In genomic region chr2:153871231-153872221, GRCh38 we compare ENCODE assay signal across 8 cellular contexts.
DNase-seq lines count a peak whose midpoint lies in the region; ATAC-seq lines count a peak whose summit lies in the region.

GALNT13 (plus strand) TSS chr2:153871922.

- ATAC-seq in HG02571 (IDR thresholded peaks at IDR 0.05; ENCODE audit: unreplicated experiment) (no peak), HG03342 (IDR thresholded peaks at IDR 0.05; ENCODE audit: unreplicated experiment) (no peak)

- no peaks in the 10 kb centered on the region for H3K9me3 ChIP-seq in adipocyte (ENCODE audit: control insufficient read depth, low read length)
- H3K9me3 ChIP-seq in subcutaneous abdominal adipose tissue (ENCODE audit: control insufficient read depth in 5 of 5, low read length in 5 of 5), result no peaks in the 10 kb centered on the region

- H3K36me3 ChIP-seq in adipocyte (ENCODE audit: control insufficient read depth, insufficient read depth, low read length, severe bottlenecking) (no peaks in the 10 kb centered on the region), subcutaneous abdominal adipose tissue (ENCODE audit: control insufficient read depth in 5 of 5, insufficient read depth in 5 of 5, low read length in 5 of 5) (no peaks in the 10 kb centered on the region)

- peaks cover 11% of the 10 kb centered on the region for H3K27me3 ChIP-seq in adipocyte (replicated peaks; ENCODE audit: control insufficient read depth, insufficient read depth, low read length)
- H3K27me3 ChIP-seq in subcutaneous abdominal adipose tissue (ENCODE audit: control insufficient read depth in 5 of 5, insufficient read depth in 4 of 5, low read length in 5 of 5), result peaks cover 0 to 13% (median 2%) of the 10 kb centered on the region in 5 donors

- peak within 1 kb of the TSS; percentile 86 for H3K4me3 ChIP-seq in adipocyte (ENCODE audit: low read length)
- H3K4me3 ChIP-seq in iPS-11a (ENCODE audit: low read depth, low read length), result peak within 1 kb of the TSS; percentile 67
- peak within 1 kb of the TSS; percentile 57 to 86 (median 70) for H3K4me3 ChIP-seq in subcutaneous abdominal adipose tissue (ENCODE audit: low read depth in 1 of 5, low read length in 5 of 5)

- H3K4me1 ChIP-seq in adipocyte (ENCODE audit: control insufficient read depth, insufficient read depth, low read length), result peaks cover 11% of the 10 kb centered on the region
- H3K4me1 ChIP-seq in subcutaneous abdominal adipose tissue (ENCODE audit: control insufficient read depth in 5 of 5, insufficient read depth in 5 of 5, low read length in 5 of 5), result peaks cover 0 to 28% (median 22%) of the 10 kb centered on the region in 5 donors

- peak; percentile 3 for DNase-seq in stimulated activated CD4-positive, alpha-beta T cell treated with anti-CD3 and anti-CD28 coated beads, Interleukin-15, amount 100 ng/mL, for 24 hours
- DNase-seq in stimulated activated CD4-positive, alpha-beta T cell treated with anti-CD3 and anti-CD28 coated beads, Interleukin-2, amount 100 ng/mL, for 24 hours, result no peak
- DNase-seq in adipocyte (ENCODE audit: low read depth) (no peak), dedifferentiated amniotic fluid mesenchymal stem cell (ENCODE audit: extremely low spot score) (no peak)

- H3K27ac ChIP-seq in subcutaneous abdominal adipose tissue (ENCODE audit: low read depth, low read length), result no peak within 1 kb of the TSS

- H3K9ac ChIP-seq in adipocyte (ENCODE audit: low read length) (peak within 1 kb of the TSS; percentile 77), subcutaneous abdominal adipose tissue (ENCODE audit: low read length in 5 of 5) (peak within 1 kb of the TSS in 2 of 5 donors; percentile 32 to 66)
